In the genomic region with DNA sequence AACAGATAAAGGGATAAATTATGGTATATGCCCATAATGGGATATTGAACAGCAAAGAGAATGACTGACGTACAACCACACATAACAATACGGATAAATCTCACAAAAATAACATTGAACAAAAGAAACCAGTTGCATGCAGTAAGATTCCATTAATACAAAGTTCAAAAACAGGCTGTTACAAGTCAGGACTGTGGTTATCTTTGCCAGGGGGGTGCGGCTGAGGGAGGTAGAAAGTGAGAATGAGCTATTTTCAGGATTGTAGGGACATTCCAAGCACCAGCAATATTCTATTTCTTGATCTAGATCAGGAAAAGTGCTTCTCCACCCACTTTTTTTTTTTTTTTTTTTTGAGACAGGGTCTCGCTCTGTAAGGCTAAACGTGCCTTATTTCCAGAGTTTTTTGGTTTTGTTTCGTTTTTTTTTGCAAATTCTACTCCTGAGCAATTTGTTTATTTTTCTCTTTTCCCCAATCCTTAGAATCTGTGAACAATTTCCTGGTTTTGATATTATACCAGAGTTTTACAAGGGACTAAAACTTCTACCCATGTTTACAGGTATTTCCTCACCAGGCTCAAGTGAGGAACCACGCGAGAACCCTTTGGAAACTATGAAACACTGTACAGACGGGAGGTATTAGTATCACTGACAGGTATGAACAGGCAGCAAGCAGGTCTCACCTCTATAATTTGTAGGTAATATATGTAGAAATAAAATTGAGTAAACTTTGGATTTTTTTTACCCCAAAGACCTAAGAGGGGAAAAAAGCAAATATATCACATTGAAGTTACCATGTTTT, we compare ENCODE assay signal across 28 cellular contexts. TPM values are rescaled to one million over a fixed set of nuclear protein-coding genes. Genes with fewer than 3 reads are reported as not detected.
DNase-seq lines count a peak whose midpoint lies in the region; ATAC-seq, FAIRE-seq and TF ChIP-seq lines count a peak whose summit lies in the region.
"Had no signal": no experiment of that assay in that cellular context is flagged by ENCODE, and none has a peak within 500 bp of the region (broad histone marks: within the 10 kb centered on the region; RNA-seq: fewer than 3 reads in every experiment).

No MANE protein-coding gene starts in this region.

- H3K4me1 ChIP-seq in RWPE2 (ENCODE audit: insufficient read depth, poor library complexity, severe bottlenecking) (peaks cover 58% of the 10 kb centered on the region), left lung (peaks cover 12 to 84% of the 10 kb centered on the region in 2 donors), tibial artery (peaks cover 0 to 100% (median 64%) of the 10 kb centered on the region in 4 donors), kidney (ENCODE audit: control insufficient read depth in 1 of 2, insufficient read depth in 1 of 2, low read depth in 1 of 2, low read length in 2 of 2) (peaks cover 8 to 9% of the 10 kb centered on the region in 2 donors)

- H3K36me3 Mint-ChIP-seq in T-helper 17 cell (ENCODE audit: low read depth), result no peaks in the 10 kb centered on the region

- peak; percentile 79 for ATAC-seq in RWPE2 (ENCODE audit: low read depth)
- peak; percentile 75 for ATAC-seq in left lung
- ATAC-seq in T-helper 17 cell, result no peak
- no peak for ATAC-seq in HG02885 (IDR thresholded peaks at IDR 0.05; ENCODE audit: poor library complexity, unreplicated experiment)
- ATAC-seq: activated CD4-positive, alpha-beta T cell treated with anti-CD3 and anti-CD28 coated beads for 36 hours; right cardiac atrium; stimulated activated naive CD8-positive, alpha-beta T cell treated with anti-CD3 and anti-CD28 coated beads, Interleukin-15, Interleukin-2, amounts not matched to agents 100 U/mL and 50 U/mL, for 24 hours had no signal

- peak overlapping the region; percentile 63 for H3K27ac ChIP-seq in RWPE2 (ENCODE audit: poor library complexity, severe bottlenecking)
- H3K27ac ChIP-seq in coronary artery, result peak overlapping the region; percentile 42
- peak overlapping the region in 1 of 2 donors; percentile 5 for H3K27ac ChIP-seq in left lung
- peak overlapping the region; percentile 95 to 100 for H3K27ac ChIP-seq in tibial artery
- no peak overlapping the region for H3K27ac ChIP-seq in kidney (ENCODE audit: low read depth in 2 of 2, low read length in 2 of 2)
- H3K27ac ChIP-seq: parathyroid adenoma, transverse colon had no signal

- FAIRE-seq in kidney (lab: Jason Lieb, UNC), result no peak
- FAIRE-seq: endothelial cell of umbilical vein had no signal

- intact Hi-C loops in left lung (cut with DNase I) (no loop called here), tibial artery (cut with DNase I; ENCODE audit: low total_unique reads) (loop anchor here (5.0 kb wide), 1 partner anchor 42 kb away; no protein-coding TSS in a partner anchor), kidney (cut with DNase I) (no loop called here)

- no peaks in the 10 kb centered on the region for H3K27me3 ChIP-seq in RWPE2 (ENCODE audit: insufficient read depth, poor library complexity, severe bottlenecking)
- H3K27me3 ChIP-seq in left lung, result no peaks in the 10 kb centered on the region
- H3K27me3 ChIP-seq in tibial artery, result no peaks in the 10 kb centered on the region
- H3K27me3 ChIP-seq: dorsolateral prefrontal cortex, transverse colon had no signal

- no peak for TF ChIP-seq CTCF in RWPE2 (IDR thresholded peaks at IDR 0.05; ENCODE audit: poor library complexity, severe bottlenecking)
- TF ChIP-seq CTCF in coronary artery (IDR thresholded peaks at IDR 0.05), result no peak
- TF ChIP-seq CTCF in left lung (IDR thresholded peaks at IDR 0.05), result no peak
- no peak for TF ChIP-seq CTCF in tibial artery (IDR thresholded peaks at IDR 0.05)
- no peak for TF ChIP-seq CTCF in kidney (IDR thresholded peaks at IDR 0.05; ENCODE audit: borderline replicate concordance, extremely low read depth, insufficient read depth)

- no peak overlapping the region for H3K9ac ChIP-seq in kidney (ENCODE audit: low read length in 2 of 2)
- H3K9ac ChIP-seq: parathyroid adenoma, SK-N-SH had no signal

- H3K4me1 Mint-ChIP-seq in T-helper 17 cell, result peaks cover 41% of the 10 kb centered on the region

- H3K4me3 ChIP-seq in RWPE2 (ENCODE audit: severe bottlenecking), result no peak overlapping the region
- H3K4me3 ChIP-seq in coronary artery, result no peak overlapping the region
- no peak overlapping the region for H3K4me3 ChIP-seq in left lung
- peak overlapping the region in 1 of 2 donors; percentile 5 for H3K4me3 ChIP-seq in tibial artery
- no peak overlapping the region for H3K4me3 ChIP-seq in kidney (ENCODE audit: low read length in 2 of 2)
- H3K4me3 ChIP-seq: dorsolateral prefrontal cortex, transverse colon had no signal

- no peak overlapping the region for H3K4me3 Mint-ChIP-seq in T-helper 17 cell
- H3K4me3 Mint-ChIP-seq: activated CD4-positive, alpha-beta T cell treated with anti-CD3 and anti-CD28 coated beads for 36 hours; activated T-cell treated with anti-CD3 and anti-CD28 coated beads, Interleukin-2, amount 50 U/mL, for 24 hours; CD14-positive monocyte; nephron had no signal

- H3K36me3 ChIP-seq in RWPE2 (ENCODE audit: low read depth), result no peaks in the 10 kb centered on the region
- H3K36me3 ChIP-seq in left lung, result no peaks in the 10 kb centered on the region
- H3K36me3 ChIP-seq in tibial artery, result no peaks in the 10 kb centered on the region
- H3K36me3 ChIP-seq in kidney (ENCODE audit: control insufficient read depth in 1 of 2, insufficient read depth in 2 of 2, low read length in 2 of 2), result no peaks in the 10 kb centered on the region
- H3K36me3 ChIP-seq: transverse colon had no signal

- H3K9me3 ChIP-seq in RWPE2 (ENCODE audit: severe bottlenecking), result no peaks in the 10 kb centered on the region
- H3K9me3 ChIP-seq in left lung, result no peaks in the 10 kb centered on the region
- no peaks in the 10 kb centered on the region for H3K9me3 ChIP-seq in tibial artery
- no peaks in the 10 kb centered on the region for H3K9me3 ChIP-seq in T-helper 17 cell (ENCODE audit: control insufficient read depth, low read length, poor library complexity, severe bottlenecking)
- no peaks in the 10 kb centered on the region for H3K9me3 ChIP-seq in kidney (ENCODE audit: control insufficient read depth in 1 of 2, low read length in 2 of 2)
- H3K9me3 ChIP-seq: SK-N-SH, transverse colon had no signal

- H3K27me3 Mint-ChIP-seq in T-helper 17 cell, result no peaks in the 10 kb centered on the region
- H3K27me3 Mint-ChIP-seq: activated CD4-positive, alpha-beta T cell treated with anti-CD3 and anti-CD28 coated beads for 36 hours; activated T-cell treated with anti-CD3 and anti-CD28 coated beads, Interleukin-2, amount 50 U/mL, for 24 hours had no signal

- DNase-seq in RWPE2 (ENCODE audit: low spot score), result no peak
- DNase-seq in coronary artery (ENCODE audit: low spot score), result no peak
- DNase-seq in left lung, result no peak
- no peak for DNase-seq in tibial artery
- no peak for DNase-seq in T-helper 17 cell
- DNase-seq in SHP77 treated with DMSO at 0.1 percent for 48 hours (lab: John Stamatoyannopoulos, UW), result no peak
- DNase-seq in kidney, result no peak
- DNase-seq: activated CD4-positive, alpha-beta T cell treated with anti-CD3 and anti-CD28 coated beads for 36 hours; activated naive CD4-positive, alpha-beta T cell treated with Interleukin-2 at 50 U/mL for 16 hours; activated T-cell treated with anti-CD3 and anti-CD28 coated beads, Interleukin-2, amount 50 U/mL, for 24 hours; amniotic stem cell; DMS 273 treated with DMSO at 0.1 percent for 48 hours; dorsolateral prefrontal cortex; foreskin fibroblast; KBM-7; NCI-H1436; NCI-H510A treated with DMSO at 0.1 percent for 48 hours; RPMI8226; SK-N-SH; stimulated activated naive CD8-positive, alpha-beta T cell treated with anti-CD3 and anti-CD28 coated beads, Interleukin-15, Interleukin-2, amounts not matched to agents 100 U/mL and 50 U/mL, for 24 hours; T-helper 2 cell; transverse colon had no signal

- H3K27ac Mint-ChIP-seq in T-helper 17 cell, result no peak overlapping the region
- H3K27ac Mint-ChIP-seq: activated CD4-positive, alpha-beta T cell treated with anti-CD3 and anti-CD28 coated beads for 36 hours; activated T-cell treated with anti-CD3 and anti-CD28 coated beads, Interleukin-2, amount 50 U/mL, for 24 hours; CD14-positive monocyte had no signal

RNA-seq across cellular contexts. Expression of gene SMURF1, which starts 9.9 kb away (rescaled TPM):
- total RNA-seq in left lung, result 10 to 100 TPM; 31.5 to 43.4 TPM
- 10 to 100 TPM; 30.8 to 39.8 TPM for total RNA-seq in T-helper 17 cell
- total RNA-seq in kidney, result 29.8 TPM
- polyA plus RNA-seq in kidney (ENCODE audit: insufficient read depth, low read depth, low replicate concordance), result 6.3 TPM

Comparison
In these comparisons a context has a peak if more than half of its experiments do, and no peak if none do; other contexts are left out.
1. ATAC-seq: peak in RWPE2 (single experiment) and left lung (single experiment); none in T-helper 17 cell (single experiment) and HG02885 (single experiment).
2. H3K27ac ChIP-seq: peak in RWPE2 (single experiment), coronary artery (2 of 2) and tibial artery (2 of 2); none in kidney (0 of 2).